ENCODE assay signal across 22 cellular contexts in genomic region chr20:11195169-11195568, GRCh38.
DNase-seq lines count a peak whose midpoint lies in the region; FAIRE-seq and TF ChIP-seq lines count a peak whose summit lies in the region.
"Had no signal": no experiment of that assay in that cellular context is flagged by ENCODE, and none has a peak within 500 bp of the region (broad histone marks: within the 10 kb centered on the region; RNA-seq: fewer than 3 reads in every experiment).

No MANE protein-coding gene starts in this region.

- no peaks in the 10 kb centered on the region for H3K36me3 Mint-ChIP-seq in astrocyte (ENCODE audit: low read depth, unreplicated experiment)
- H3K36me3 Mint-ChIP-seq: activated CD8-positive, alpha-beta memory T cell treated with anti-CD3 and anti-CD28 coated beads, Interleukin-2, amount 10 ng/mL, durations not matched to agents 7 days and 5 days; memory B cell had no signal

- no peak for FAIRE-seq in astrocyte (lab: Jason Lieb, UNC)

- H4K20me1 ChIP-seq in astrocyte (ENCODE audit: insufficient read depth, low read length) = no peaks in the 10 kb centered on the region

- H3K4me1 ChIP-seq in astrocyte (ENCODE audit: insufficient read depth, low read length) = peaks cover 13% of the 10 kb centered on the region
- peaks cover 5 to 7% of the 10 kb centered on the region in 2 experiments for H3K4me1 ChIP-seq in trophoblast cell (ENCODE audit: control insufficient read depth in 1 of 2, insufficient read depth in 2 of 2, low read length in 2 of 2)
- H3K4me1 ChIP-seq: right lobe of liver had no signal

- H2AK5ac ChIP-seq in trophoblast cell (ENCODE audit: low read length) = no peak overlapping the region

- H3K23ac ChIP-seq in trophoblast cell (ENCODE audit: low read length) = no peak overlapping the region

- no peak overlapping the region for H3K4me3 Mint-ChIP-seq in astrocyte (ENCODE audit: unreplicated experiment)
- H3K4me3 Mint-ChIP-seq: activated CD4-positive, alpha-beta T cell treated with anti-CD3 and anti-CD28 coated beads for 36 hours; activated CD8-positive, alpha-beta memory T cell treated with anti-CD3 and anti-CD28 coated beads, Interleukin-2, amount 10 ng/mL, durations not matched to agents 7 days and 5 days; activated naive CD8-positive, alpha-beta T cell treated with anti-CD3 and anti-CD28 coated beads, Interleukin-2, amount 50 U/mL, for 24 hours; memory B cell; neural crest cell; stimulated activated naive CD8-positive, alpha-beta T cell treated with anti-CD3 and anti-CD28 coated beads, Interleukin-15, amount 100 ng/mL, for 72 hours had no signal

- peaks cover 7% of the 10 kb centered on the region for H3K79me1 ChIP-seq in trophoblast cell (ENCODE audit: low read length)

- no peaks in the 10 kb centered on the region for H3K36me3 ChIP-seq in astrocyte (ENCODE audit: insufficient read depth, low read length)
- no peaks in the 10 kb centered on the region for H3K36me3 ChIP-seq in trophoblast cell (ENCODE audit: control insufficient read depth in 1 of 2, insufficient read depth in 2 of 2, low read length in 2 of 2)
- H3K36me3 ChIP-seq: right lobe of liver had no signal

- H4K12ac ChIP-seq in trophoblast cell (ENCODE audit: low read depth, low read length) = no peak overlapping the region

- no peak overlapping the region for H3K27ac ChIP-seq in astrocyte (ENCODE audit: low read depth, low read length)
- peak overlapping the region; percentile 67 for H3K27ac ChIP-seq in trophoblast cell (ENCODE audit: low read depth, low read length)
- H3K27ac ChIP-seq: HL-60, right lobe of liver, SK-N-MC had no signal

- H3K27ac Mint-ChIP-seq in astrocyte (ENCODE audit: unreplicated experiment) = peak overlapping the region; percentile 86
- H3K27ac Mint-ChIP-seq: activated CD4-positive, alpha-beta T cell treated with anti-CD3 and anti-CD28 coated beads for 36 hours; activated CD8-positive, alpha-beta memory T cell treated with anti-CD3 and anti-CD28 coated beads, Interleukin-2, amount 10 ng/mL, durations not matched to agents 7 days and 5 days; activated naive CD8-positive, alpha-beta T cell treated with anti-CD3 and anti-CD28 coated beads, Interleukin-2, amount 50 U/mL, for 24 hours; activated T-helper 2 cell treated with anti-CD3 and anti-CD28 coated beads, Interferon-gamma antibody, Interleukin-2, Interleukin-4, amounts not matched to agents 10 μg/mL and 5 μg/mL and 100 μg/mL, durations not matched to agents 14 hours and 24 hours and 36 hours; memory B cell; stimulated activated naive CD8-positive, alpha-beta T cell treated with anti-CD3 and anti-CD28 coated beads, Interleukin-15, amount 100 ng/mL, for 72 hours had no signal

- H3K9me3 Mint-ChIP-seq in astrocyte (ENCODE audit: unreplicated experiment) = no peaks in the 10 kb centered on the region
- H3K9me3 Mint-ChIP-seq: activated naive CD8-positive, alpha-beta T cell treated with anti-CD3 and anti-CD28 coated beads, Interleukin-2, amount 50 U/mL, for 24 hours; activated T-helper 2 cell treated with anti-CD3 and anti-CD28 coated beads, Interferon-gamma antibody, Interleukin-2, Interleukin-4, amounts not matched to agents 10 μg/mL and 5 μg/mL and 100 μg/mL, durations not matched to agents 14 hours and 24 hours and 36 hours; neural crest cell had no signal

- WGBS in trophoblast cell (ENCODE audit: extremely low coverage, insufficient coverage, insufficient read length) = no CpG with 5 or more reads among the region's 6 CpGs

- H4K8ac ChIP-seq in trophoblast cell (ENCODE audit: low read depth, low read length) = no peak overlapping the region

- no peak overlapping the region for H3K4ac ChIP-seq in trophoblast cell (ENCODE audit: low read depth, low read length)

- H3K4me1 Mint-ChIP-seq in astrocyte (ENCODE audit: low read depth, unreplicated experiment) = peaks cover 38% of the 10 kb centered on the region
- H3K4me1 Mint-ChIP-seq: activated CD8-positive, alpha-beta memory T cell treated with anti-CD3 and anti-CD28 coated beads, Interleukin-2, amount 10 ng/mL, durations not matched to agents 7 days and 5 days; memory B cell had no signal

- no peak overlapping the region for H2BK12ac ChIP-seq in trophoblast cell (ENCODE audit: low read length)

- H3K27me3 ChIP-seq in astrocyte (ENCODE audit: insufficient read depth, low read length) (no peaks in the 10 kb centered on the region), trophoblast cell (ENCODE audit: insufficient read depth, low read length) (no peaks in the 10 kb centered on the region)
- H3K27me3 ChIP-seq: right lobe of liver had no signal

- H3K4me2 ChIP-seq in astrocyte (ENCODE audit: low read length) (no peak overlapping the region), trophoblast cell (ENCODE audit: low read length) (no peak overlapping the region)

- peak; percentile 59 for DNase-seq in NCI-H187 treated with DMSO at 0.1 percent for 48 hours (lab: John Stamatoyannopoulos, UW)
- DNase-seq in astrocyte (ENCODE audit: low read depth) = no peak
- DNase-seq in islet precursor cell = peak; percentile 97
- DNase-seq in trophoblast cell = no peak
- no peak for DNase-seq in NCI-H748 treated with DMSO at 0.1 percent for 48 hours (lab: John Stamatoyannopoulos, UW)
- DNase-seq in NCI-H1694 treated with DMSO at 0.1 percent for 48 hours (lab: John Stamatoyannopoulos, UW) = no peak
- DNase-seq in medulla oblongata (ENCODE audit: extremely low spot score) = no peak
- no peak for DNase-seq in HUDEP-2 (lab: John Stamatoyannopoulos, UW; ENCODE audit: unreplicated experiment in 76 of 76)
- DNase-seq: activated CD4-positive, alpha-beta T cell treated with anti-CD3 and anti-CD28 coated beads for 36 hours; activated CD8-positive, alpha-beta memory T cell treated with anti-CD3 and anti-CD28 coated beads, Interleukin-2, amount 10 ng/mL, durations not matched to agents 7 days and 5 days; activated naive CD8-positive, alpha-beta T cell treated with anti-CD3 and anti-CD28 coated beads, Interleukin-2, amount 50 U/mL, for 24 hours; GOT3; NCI-H2029 treated with DMSO at 0.1 percent for 48 hours; NCI-H526; OCI-M1; right lobe of liver; stimulated activated naive CD8-positive, alpha-beta T cell treated with anti-CD3 and anti-CD28 coated beads, Interleukin-15, amount 100 ng/mL, for 72 hours had no signal

- H3K9me3 ChIP-seq in astrocyte (ENCODE audit: insufficient read depth, low read depth, low read length) (no peaks in the 10 kb centered on the region), trophoblast cell (ENCODE audit: insufficient read depth, low read depth, low read length) (no peaks in the 10 kb centered on the region)
- H3K9me3 ChIP-seq: right lobe of liver had no signal

- no peak overlapping the region for H2BK5ac ChIP-seq in trophoblast cell (ENCODE audit: low read depth, low read length, poor library complexity)

- TF ChIP-seq CTCF in astrocyte (IDR thresholded peaks at IDR 0.05; ENCODE audit: insufficient read depth, low read depth, low read length) = no peak

- H3K79me2 ChIP-seq in astrocyte (ENCODE audit: insufficient read depth, low read length) (no peaks in the 10 kb centered on the region), trophoblast cell (ENCODE audit: control insufficient read depth, insufficient read depth, low read length, poor library complexity) (no peaks in the 10 kb centered on the region)

- H3K9ac ChIP-seq in astrocyte (ENCODE audit: low read length) = no peak overlapping the region
- no peak overlapping the region for H3K9ac ChIP-seq in trophoblast cell (ENCODE audit: low read length)

- H2AFZ ChIP-seq in astrocyte (ENCODE audit: low read depth, low read length) (no peak overlapping the region), trophoblast cell (ENCODE audit: insufficient read depth, low read length, poor library complexity) (no peak overlapping the region)

- H3K14ac ChIP-seq in trophoblast cell (ENCODE audit: low read length) = no peak overlapping the region

- H3K4me3 ChIP-seq in astrocyte (ENCODE audit: insufficient read depth, low read depth, low read length) (no peak overlapping the region), trophoblast cell (ENCODE audit: low read depth, low read length) (no peak overlapping the region)
- H3K4me3 ChIP-seq: right lobe of liver, SK-N-MC had no signal

- H3K27me3 Mint-ChIP-seq in astrocyte (ENCODE audit: low read depth, unreplicated experiment) = no peaks in the 10 kb centered on the region
- H3K27me3 Mint-ChIP-seq: activated CD8-positive, alpha-beta memory T cell treated with anti-CD3 and anti-CD28 coated beads, Interleukin-2, amount 10 ng/mL, durations not matched to agents 7 days and 5 days; memory B cell had no signal

- no peak overlapping the region for H2BK120ac ChIP-seq in trophoblast cell (ENCODE audit: insufficient read depth, low read length, poor library complexity)

- no peak overlapping the region for H4K91ac ChIP-seq in trophoblast cell (ENCODE audit: low read depth, low read length)

- H3K18ac ChIP-seq in trophoblast cell (ENCODE audit: low read length) = no peak overlapping the region

Comparison
In these comparisons a context has a peak if more than half of its experiments do, and no peak if none do; other contexts are left out.
1. DNase-seq: peak in NCI-H187 treated with DMSO at 0.1 percent for 48 hours (single experiment) and islet precursor cell (single experiment); none in astrocyte (single experiment), trophoblast cell (0 of 2), NCI-H748 treated with DMSO at 0.1 percent for 48 hours (single experiment), NCI-H1694 treated with DMSO at 0.1 percent for 48 hours (single experiment), medulla oblongata (single experiment) and HUDEP-2 (0 of 76).